Comparison of ENCODE assay signal across 39 cellular contexts in genomic region chr19:42473686-42474085, GRCh38. TPM values are rescaled to one million over a fixed set of nuclear protein-coding genes. Genes with fewer than 3 reads are reported as not detected.
"Had no signal": no experiment of that assay in that cellular context is flagged by ENCODE, and none has a peak within 500 bp of the region (broad histone marks: within the 10 kb centered on the region; RNA-seq: fewer than 3 reads in every experiment).

No MANE protein-coding gene starts in this region.

- H3K4me3 ChIP-seq: coronary artery, gastrocnemius medialis, ovary, psoas muscle, sigmoid colon, upper lobe of left lung, vagina had no signal

- DNase-seq: activated CD4-positive, alpha-beta memory T cell treated with anti-CD3 and anti-CD28 coated beads for 36 hours; activated CD4-positive, alpha-beta T cell treated with anti-CD3 and anti-CD28 coated beads for 48 hours; activated CD8-positive, alpha-beta memory T cell treated with anti-CD3 and anti-CD28 coated beads, Interleukin-2, amount 50 U/mL, for 4 hours; activated effector memory CD4-positive, alpha-beta T cell treated with anti-CD3 and anti-CD28 coated beads, Interleukin-2, amount 50 U/mL, for 16 hours; activated naive CD4-positive, alpha-beta T cell treated with anti-CD3 and anti-CD28 coated beads, Interleukin-2, amount 10 ng/mL, durations not matched to agents 7 days and 5 days; activated naive CD8-positive, alpha-beta T cell treated with anti-CD3 and anti-CD28 coated beads, Interleukin-2, amount 10 ng/mL, durations not matched to agents 7 days and 5 days; activated T-cell treated with anti-CD3 and anti-CD28 coated beads, Interleukin-2, amount 50 U/mL, for 1 hour; amniotic stem cell; brain microvascular endothelial cell; dorsolateral prefrontal cortex; effector memory CD4-positive, alpha-beta T cell; erythroblast; gastrocnemius medialis; glutamatergic neuron; left cardiac atrium; left ventricle myocardium superior; naive B cell; nephron progenitor cell; ovary; psoas muscle; sigmoid colon; small intestine; stimulated activated CD4-positive, alpha-beta T cell treated with anti-CD3 and anti-CD28 coated beads, Interleukin-4, amount 100 ng/mL, for 24 hours; T-helper 9 cell; upper lobe of left lung had no signal

- H3K36me3 Mint-ChIP-seq: activated CD4-positive, alpha-beta memory T cell treated with anti-CD3 and anti-CD28 coated beads for 36 hours; activated naive CD4-positive, alpha-beta T cell treated with anti-CD3 and anti-CD28 coated beads, Interleukin-2, amount 10 ng/mL, durations not matched to agents 7 days and 5 days; activated naive CD8-positive, alpha-beta T cell treated with anti-CD3 and anti-CD28 coated beads, Interleukin-2, amount 10 ng/mL, durations not matched to agents 7 days and 5 days; mesothelial cell of epicardium; naive B cell; stimulated activated effector memory CD8-positive, alpha-beta T cell treated with anti-CD3 and anti-CD28 coated beads, Interleukin-12 subunit alpha, Interleukin-12 subunit beta, amount 100 ng/mL, for 72 hours had no signal

- H3K27me3 ChIP-seq: brain microvascular endothelial cell, dorsolateral prefrontal cortex, ovary, sigmoid colon, upper lobe of left lung, vagina had no signal

- H3K36me3 ChIP-seq: brain microvascular endothelial cell, gastrocnemius medialis, ovary, sigmoid colon, upper lobe of left lung, vagina had no signal

- H3K4me3 Mint-ChIP-seq: activated CD4-positive, alpha-beta memory T cell treated with anti-CD3 and anti-CD28 coated beads for 36 hours; activated naive CD4-positive, alpha-beta T cell treated with anti-CD3 and anti-CD28 coated beads, Interleukin-2, amount 10 ng/mL, durations not matched to agents 7 days and 5 days; activated naive CD8-positive, alpha-beta T cell treated with anti-CD3 and anti-CD28 coated beads, Interleukin-2, amount 10 ng/mL, durations not matched to agents 7 days and 5 days; activated T-helper 1 cell treated with anti-CD3 and anti-CD28 coated beads, Interleukin-12 subunit alpha, Interleukin-12 subunit beta, Interleukin-2, Interleukin-4 antibody, amounts not matched to agents 30 ng/mL and 10 ng/mL and 1 ng/mL, durations not matched to agents 14 hours and 24 hours and 36 hours; mesothelial cell of epicardium; naive B cell; nephron progenitor cell; stimulated activated effector memory CD8-positive, alpha-beta T cell treated with anti-CD3 and anti-CD28 coated beads, Interleukin-12 subunit alpha, Interleukin-12 subunit beta, amount 100 ng/mL, for 72 hours; stimulated activated naive CD8-positive, alpha-beta T cell treated with anti-CD3 and anti-CD28 coated beads, Interleukin-15, Interleukin-2, amounts not matched to agents 100 ng/mL and 50 ng/mL, for 24 hours had no signal

- H3K4me1 ChIP-seq: gastrocnemius medialis, psoas muscle, sigmoid colon, upper lobe of left lung had no signal

- H3K9me3 Mint-ChIP-seq: activated CD4-positive, alpha-beta memory T cell treated with anti-CD3 and anti-CD28 coated beads for 36 hours; activated naive CD4-positive, alpha-beta T cell treated with anti-CD3 and anti-CD28 coated beads, Interleukin-2, amount 10 ng/mL, durations not matched to agents 7 days and 5 days; activated naive CD8-positive, alpha-beta T cell treated with anti-CD3 and anti-CD28 coated beads, Interleukin-2, amount 10 ng/mL, durations not matched to agents 7 days and 5 days; activated T-helper 1 cell treated with anti-CD3 and anti-CD28 coated beads, Interleukin-12 subunit alpha, Interleukin-12 subunit beta, Interleukin-2, Interleukin-4 antibody, amounts not matched to agents 30 ng/mL and 10 ng/mL and 1 ng/mL, durations not matched to agents 14 hours and 24 hours and 36 hours; mesothelial cell of epicardium; nephron progenitor cell; stimulated activated effector memory CD8-positive, alpha-beta T cell treated with anti-CD3 and anti-CD28 coated beads, Interleukin-12 subunit alpha, Interleukin-12 subunit beta, amount 100 ng/mL, for 72 hours; stimulated activated naive CD8-positive, alpha-beta T cell treated with anti-CD3 and anti-CD28 coated beads, Interleukin-15, Interleukin-2, amounts not matched to agents 100 ng/mL and 50 ng/mL, for 24 hours had no signal

- H3K27ac Mint-ChIP-seq: activated CD4-positive, alpha-beta memory T cell treated with anti-CD3 and anti-CD28 coated beads for 36 hours; activated naive CD4-positive, alpha-beta T cell treated with anti-CD3 and anti-CD28 coated beads, Interleukin-2, amount 10 ng/mL, durations not matched to agents 7 days and 5 days; activated naive CD8-positive, alpha-beta T cell treated with anti-CD3 and anti-CD28 coated beads, Interleukin-2, amount 10 ng/mL, durations not matched to agents 7 days and 5 days; activated T-helper 1 cell treated with anti-CD3 and anti-CD28 coated beads, Interleukin-12 subunit alpha, Interleukin-12 subunit beta, Interleukin-2, Interleukin-4 antibody, amounts not matched to agents 30 ng/mL and 10 ng/mL and 1 ng/mL, durations not matched to agents 14 hours and 24 hours and 36 hours; mesothelial cell of epicardium; nephron progenitor cell; stimulated activated naive CD8-positive, alpha-beta T cell treated with anti-CD3 and anti-CD28 coated beads, Interleukin-15, Interleukin-2, amounts not matched to agents 100 ng/mL and 50 ng/mL, for 24 hours had no signal

- H3K27ac ChIP-seq: brain microvascular endothelial cell, coronary artery, gastrocnemius medialis, ovary, psoas muscle, sigmoid colon, upper lobe of left lung, vagina, VCaP had no signal

- H3K9me3 ChIP-seq: gastrocnemius medialis, ovary, psoas muscle, sigmoid colon, upper lobe of left lung, vagina had no signal

- ATAC-seq: activated CD4-positive, CD25-positive, alpha-beta regulatory T cell treated with anti-CD3 and anti-CD28 coated beads, Interleukin-2, amount 50 U/mL, for 24 hours; gastrocnemius medialis; left cardiac atrium; left ventricle myocardium superior; psoas muscle; stimulated activated effector memory CD8-positive, alpha-beta T cell treated with anti-CD3 and anti-CD28 coated beads, Interleukin-12 subunit alpha, Interleukin-12 subunit beta, amount 100 ng/mL, for 72 hours had no signal

- H3K27me3 Mint-ChIP-seq: activated CD4-positive, alpha-beta memory T cell treated with anti-CD3 and anti-CD28 coated beads for 36 hours; stimulated activated naive CD8-positive, alpha-beta T cell treated with anti-CD3 and anti-CD28 coated beads, Interleukin-15, Interleukin-2, amounts not matched to agents 100 ng/mL and 50 ng/mL, for 24 hours had no signal

RNA-seq across cellular contexts. Expression of gene CXCL17, which starts 30.9 kb away (rescaled TPM):
- total RNA-seq: activated CD4-positive, alpha-beta memory T cell treated with anti-CD3 and anti-CD28 coated beads for 36 hours; activated CD8-positive, alpha-beta memory T cell treated with anti-CD3 and anti-CD28 coated beads for 36 hours; activated naive CD8-positive, alpha-beta T cell treated with anti-CD3 and anti-CD28 coated beads, Interleukin-2, amount 10 ng/mL, durations not matched to agents 7 days and 5 days; activated T-helper 1 cell treated with anti-CD3 and anti-CD28 coated beads, Interleukin-12 subunit alpha, Interleukin-12 subunit beta, Interleukin-2, Interleukin-4 antibody, amounts not matched to agents 30 ng/mL and 10 ng/mL and 1 ng/mL, durations not matched to agents 14 hours and 24 hours and 36 hours; astrocyte; cardiac septum; cerebellum; dorsolateral prefrontal cortex; gastrocnemius medialis; left cardiac atrium; left ventricle myocardium superior; lung microvascular endothelial cell; mesothelial cell of epicardium; psoas muscle; sigmoid colon; subcutaneous adipose tissue had no signal
